In genomic region chr6:135883045-135883444, GRCh38 we compare ENCODE assay signal across 21 cellular contexts. TPM values are rescaled to one million over a fixed set of nuclear protein-coding genes. Genes with fewer than 3 reads are reported as not detected.
DNase-seq lines count a peak whose midpoint lies in the region; ATAC-seq and TF ChIP-seq lines count a peak whose summit lies in the region.
"Had no signal": no experiment of that assay in that cellular context is flagged by ENCODE, and none has a peak within 500 bp of the region (broad histone marks: within the 10 kb centered on the region; RNA-seq: fewer than 3 reads in every experiment).

No MANE protein-coding gene starts in this region.

- no peak for ATAC-seq in activated T-helper 17 cell treated with anti-CD3 and anti-CD28 coated beads, Interleukin-2, amount 50 U/mL, for 72 hours (replicated peaks)
- ATAC-seq in GM23338 = no peak
- ATAC-seq: stimulated activated naive CD8-positive, alpha-beta T cell treated with anti-CD3 and anti-CD28 coated beads, Interleukin-15, amount 100 ng/mL, for 72 hours had no signal

- H4K20me1 ChIP-seq in osteoblast (ENCODE audit: insufficient read depth, low read length) = no peaks in the 10 kb centered on the region
- H4K20me1 ChIP-seq in GM23338 (replicated peaks; ENCODE audit: insufficient read depth) = no peaks in the 10 kb centered on the region

- 0 out of 2 replicates have a peak, but pooled peaks have one; percentile 9 for TF ChIP-seq EP300 in Ishikawa (IDR thresholded peaks at IDR 0.05; ENCODE audit: borderline replicate concordance)

- H3K4me1 Mint-ChIP-seq in activated T-helper 17 cell treated with anti-CD3 and anti-CD28 coated beads, Interleukin-2, amount 50 U/mL, for 72 hours = peaks cover 23% of the 10 kb centered on the region
- peaks cover 9% of the 10 kb centered on the region; the same call in 2 of the 3 replicates for H3K4me1 Mint-ChIP-seq in GM23338

- no peaks in the 10 kb centered on the region for H3F3A ChIP-seq in GM23338 (replicated peaks; ENCODE audit: low read depth)

- H2AFZ ChIP-seq in osteoblast (ENCODE audit: low read length) (peak overlapping the region; percentile 47), GM23338 (no peak overlapping the region)
- H2AFZ ChIP-seq: hepatocyte, parathyroid adenoma had no signal

- H3K4me1 ChIP-seq in osteoblast (ENCODE audit: insufficient read depth, low read length) = peaks cover 29% of the 10 kb centered on the region
- H3K4me1 ChIP-seq in GM23338 (ENCODE audit: insufficient read depth) = 0 out of 2 replicates have a peak, but pooled peaks cover 5% of the 10 kb centered on the region
- H3K4me1 ChIP-seq: breast epithelium, parathyroid adenoma, sigmoid colon had no signal

- peak; percentile 48 for DNase-seq in EH (ENCODE audit: low read depth)
- no peak for DNase-seq in osteoblast (ENCODE audit: insufficient read length, low spot score, missing footprints)
- no peak for DNase-seq in NCI-H2227 treated with DMSO at 0.1 percent for 48 hours (lab: John Stamatoyannopoulos, UW)
- DNase-seq in GM23338 (ENCODE audit: low spot score) = no peak
- DNase-seq in MG63 = no peak
- DNase-seq: activated CD4-positive, CD25-positive, alpha-beta regulatory T cell; GF-D8; NCI-H2029; NCI-H510A treated with DMSO at 0.1 percent for 48 hours; sigmoid colon; SJCRH30; stimulated activated naive CD8-positive, alpha-beta T cell treated with anti-CD3 and anti-CD28 coated beads, Interleukin-15, amount 100 ng/mL, for 72 hours had no signal

- TF ChIP-seq RAD21 in Ishikawa (IDR thresholded peaks at IDR 0.05; ENCODE audit: low read depth) = peak; percentile 55

- H3K4me3 ChIP-seq in osteoblast (ENCODE audit: insufficient read depth, low read length) = no peak overlapping the region
- H3K4me3 ChIP-seq in GM23338 = no peak overlapping the region
- H3K4me3 ChIP-seq in MG63 = no peak overlapping the region
- H3K4me3 ChIP-seq: breast epithelium, hepatocyte, sigmoid colon, SJCRH30 had no signal

- H3K4me2 ChIP-seq in osteoblast (ENCODE audit: insufficient read depth, low read length) (no peak overlapping the region), GM23338 (no peak overlapping the region)
- H3K4me2 ChIP-seq: hepatocyte had no signal

- TF ChIP-seq CTCF in osteoblast (IDR thresholded peaks at IDR 0.05; ENCODE audit: extremely low read depth, low read depth, low read length) = no peak
- TF ChIP-seq CTCF in GM23338 (conservative IDR thresholded peaks at IDR 0.05; ENCODE audit: low read depth in 2 of 2) = 0 out of 4 replicates have a peak, but pooled peaks of 1 of the 2 experiments have one; percentile 5

- no peaks in the 10 kb centered on the region for H3K9me3 ChIP-seq in osteoblast (ENCODE audit: low read depth, low read length)
- H3K9me3 ChIP-seq in MG63 = no peaks in the 10 kb centered on the region
- H3K9me3 ChIP-seq: breast epithelium, sigmoid colon, SJCRH30 had no signal

- no peak overlapping the region for H3K4me3 Mint-ChIP-seq in activated T-helper 17 cell treated with anti-CD3 and anti-CD28 coated beads, Interleukin-2, amount 50 U/mL, for 72 hours
- H3K4me3 Mint-ChIP-seq in GM23338 = no peak overlapping the region
- H3K4me3 Mint-ChIP-seq: dendritic cell treated with granulocyte-macrophage colony-stimulating factor and Interleukin-4, amounts not matched to agents 40 ng/mL and 50 ng/mL, for 4 days; type B pancreatic cell had no signal

- H3K36me3 Mint-ChIP-seq in activated T-helper 17 cell treated with anti-CD3 and anti-CD28 coated beads, Interleukin-2, amount 50 U/mL, for 72 hours (ENCODE audit: low read depth) = no peaks in the 10 kb centered on the region
- H3K36me3 Mint-ChIP-seq in GM23338 (ENCODE audit: low read depth) = no peaks in the 10 kb centered on the region
- H3K36me3 Mint-ChIP-seq: type B pancreatic cell had no signal

- peaks cover 30% of the 10 kb centered on the region for H3K79me2 ChIP-seq in osteoblast (ENCODE audit: insufficient read depth, low read length)
- H3K79me2 ChIP-seq in GM23338 (replicated peaks; ENCODE audit: insufficient read depth) = no peaks in the 10 kb centered on the region
- H3K79me2 ChIP-seq: hepatocyte, parathyroid adenoma had no signal

- H3K27me3 Mint-ChIP-seq in activated T-helper 17 cell treated with anti-CD3 and anti-CD28 coated beads, Interleukin-2, amount 50 U/mL, for 72 hours = no peaks in the 10 kb centered on the region
- no peaks in the 10 kb centered on the region for H3K27me3 Mint-ChIP-seq in GM23338 (ENCODE audit: insufficient read depth, low read depth, poor library complexity)
- H3K27me3 Mint-ChIP-seq: dendritic cell treated with granulocyte-macrophage colony-stimulating factor and Interleukin-4, amounts not matched to agents 40 ng/mL and 50 ng/mL, for 4 days; stimulated activated naive CD8-positive, alpha-beta T cell treated with anti-CD3 and anti-CD28 coated beads, Interleukin-15, amount 100 ng/mL, for 72 hours; type B pancreatic cell had no signal

- H3K9me2 ChIP-seq in GM23338 (ENCODE audit: insufficient read depth) = no peaks in the 10 kb centered on the region

- no peaks in the 10 kb centered on the region for H3K9me3 Mint-ChIP-seq in activated T-helper 17 cell treated with anti-CD3 and anti-CD28 coated beads, Interleukin-2, amount 50 U/mL, for 72 hours
- H3K9me3 Mint-ChIP-seq in GM23338 = no peaks in the 10 kb centered on the region
- H3K9me3 Mint-ChIP-seq: activated T-helper 1 cell treated with anti-CD3 and anti-CD28 coated beads, Interleukin-12 subunit alpha, Interleukin-12 subunit beta, Interleukin-2, Interleukin-4 antibody, amounts not matched to agents 30 ng/mL and 10 ng/mL and 1 ng/mL, durations not matched to agents 14 hours and 24 hours and 36 hours; dendritic cell treated with granulocyte-macrophage colony-stimulating factor and Interleukin-4, amounts not matched to agents 40 ng/mL and 50 ng/mL, for 4 days; stimulated activated naive CD8-positive, alpha-beta T cell treated with anti-CD3 and anti-CD28 coated beads, Interleukin-15, amount 100 ng/mL, for 72 hours; T-helper 2 cell treated with Interferon-gamma antibody and Interleukin-4, amounts not matched to agents 5 μg/mL and 100 μg/mL, for 36 hours; type B pancreatic cell had no signal

- H3K27me3 ChIP-seq in osteoblast (ENCODE audit: insufficient read depth, low read length) (no peaks in the 10 kb centered on the region), GM23338 (ENCODE audit: insufficient read depth) (no peaks in the 10 kb centered on the region), MG63 (no peaks in the 10 kb centered on the region)
- H3K27me3 ChIP-seq: breast epithelium, hepatocyte, sigmoid colon, SJCRH30 had no signal

- no peaks in the 10 kb centered on the region for H3K36me3 ChIP-seq in osteoblast (ENCODE audit: insufficient read depth, low read length)
- H3K36me3 ChIP-seq in GM23338 (ENCODE audit: insufficient read depth) = no peaks in the 10 kb centered on the region
- no peaks in the 10 kb centered on the region for H3K36me3 ChIP-seq in MG63
- H3K36me3 ChIP-seq: breast epithelium, sigmoid colon, SJCRH30 had no signal

- peak overlapping the region; percentile 93 for H3K27ac Mint-ChIP-seq in activated T-helper 17 cell treated with anti-CD3 and anti-CD28 coated beads, Interleukin-2, amount 50 U/mL, for 72 hours
- no peak overlapping the region for H3K27ac Mint-ChIP-seq in GM23338
- H3K27ac Mint-ChIP-seq: dendritic cell treated with granulocyte-macrophage colony-stimulating factor and Interleukin-4, amounts not matched to agents 40 ng/mL and 50 ng/mL, for 4 days; type B pancreatic cell had no signal

- no peak overlapping the region for H3K27ac ChIP-seq in osteoblast (ENCODE audit: low read depth, low read length)
- no peak overlapping the region for H3K27ac ChIP-seq in GM23338 (ENCODE audit: low read depth)
- H3K27ac ChIP-seq: breast epithelium, hepatocyte, parathyroid adenoma, sigmoid colon, SJCRH30 had no signal

TF ChIP-seq in Ishikawa, 13 proteins besides CTCF, POLR2A, EP300 and RAD21:
- no peak for TF ChIP-seq TCF12 (IDR thresholded peaks at IDR 0.05; ENCODE audit: low read depth)
- peak; percentile 31; the same call in 1 of the 2 replicates for TF ChIP-seq FOXM1 (IDR thresholded peaks at IDR 0.05; ENCODE audit: borderline replicate concordance, low read depth)

TF ChIP-seq in GM23338, 12 proteins besides CTCF, POLR2A, EP300 and RAD21 (continues in another document):
- TF ChIP-seq POLR2AphosphoS5 (IDR thresholded peaks at IDR 0.05; ENCODE audit: low read depth) (no peak), EZH2phosphoT487 (IDR thresholded peaks at IDR 0.05; ENCODE audit: unreplicated experiment) (no peak)

RNA-seq across cellular contexts. Expression of gene PDE7B, which starts 31.5 kb away (rescaled TPM):
- under 1 TPM in 1 of 2 donors, not detected in 1; 0.04 TPM for total RNA-seq in activated T-helper 17 cell treated with anti-CD3 and anti-CD28 coated beads, Interleukin-2, amount 50 U/mL, for 72 hours
- total RNA-seq in osteoblast = 25.3 and 33.9 TPM in 2 replicates
- total RNA-seq in GM23338 (2014; rRNA removed; shearing (Covaris generic)) = 0.07 TPM in 1 of 2 replicates, not detected in the other
- polyA plus RNA-seq in GM23338 (2016; fragmentation: Nextera tagmentation; extraction: Ambion mirVana) = not detected in 2 replicates
- total RNA-seq in MG63 (2014; rRNA removed; shearing (Covaris generic); ENCODE audit: low replicate concordance) = 1.8 and 4.0 TPM in 2 replicates
